Comparison of ENCODE assay signal across 8 cellular contexts in the genomic region with DNA sequence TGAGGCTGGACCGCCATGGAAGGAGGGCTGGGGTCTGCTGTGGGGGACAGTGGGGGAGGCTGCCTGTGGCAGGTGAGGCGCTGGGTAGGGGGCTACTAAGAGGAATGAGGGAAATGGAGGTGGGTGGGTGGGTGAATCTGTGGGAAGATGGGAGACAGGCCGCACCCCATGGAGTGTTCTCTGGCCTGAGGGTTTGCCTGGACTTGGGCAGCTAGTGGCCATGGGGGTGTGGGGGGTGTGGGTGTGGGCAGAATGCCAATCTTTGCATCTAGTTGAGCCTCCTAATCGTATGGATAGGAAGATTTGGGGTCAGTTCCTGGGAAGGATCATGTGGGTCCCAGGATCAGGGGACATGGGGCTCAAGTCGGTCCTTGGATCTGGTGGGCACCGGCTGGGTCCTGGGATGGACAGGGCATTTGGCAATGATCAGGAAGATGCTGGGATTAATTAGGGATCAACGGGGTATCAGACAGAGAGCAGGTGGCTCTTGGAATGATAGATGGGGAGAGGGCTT. TPM values are rescaled to one million over a fixed set of nuclear protein-coding genes. Genes with fewer than 3 reads are reported as not detected.
DNase-seq lines count a peak whose midpoint lies in the region; ATAC-seq and TF ChIP-seq lines count a peak whose summit lies in the region.

No MANE protein-coding gene starts in this region.

- no peaks in the 10 kb centered on the region for H3K36me3 ChIP-seq in BE2C
- H3K36me3 ChIP-seq in naive thymus-derived CD4-positive, alpha-beta T cell (ENCODE audit: control insufficient read depth in 2 of 3, insufficient read depth in 3 of 3, low read length in 3 of 3) = peaks cover 0 to 26% (median 0%) of the 10 kb centered on the region in 3 experiments

- no peaks in the 10 kb centered on the region for H3K4me1 ChIP-seq in BE2C
- peaks cover 13 to 29% of the 10 kb centered on the region in 2 donors for H3K4me1 ChIP-seq in naive thymus-derived CD4-positive, alpha-beta T cell (ENCODE audit: control insufficient read depth in 2 of 2, insufficient read depth in 2 of 2, low read length in 2 of 2)

- peak overlapping the region; percentile 80 for H3K4me3 ChIP-seq in BE2C (ENCODE audit: low read depth, low read length)
- H3K4me3 ChIP-seq in naive thymus-derived CD4-positive, alpha-beta T cell (ENCODE audit: low read length) = peak overlapping the region; percentile 97

- TF ChIP-seq CTCF in BE2C (IDR thresholded peaks at IDR 0.05; ENCODE audit: low read depth, low read length) (no peak), omental fat pad (IDR thresholded peaks at IDR 0.05) (no peak)

- H3K9me3 ChIP-seq in BE2C = no peaks in the 10 kb centered on the region
- H3K9me3 ChIP-seq in naive thymus-derived CD4-positive, alpha-beta T cell (ENCODE audit: control insufficient read depth in 2 of 3, low read length in 3 of 3) = no peaks in the 10 kb centered on the region

- peaks cover 0 to 1% (median 0%) of the 10 kb centered on the region in 11 donors for H3K9me3 Mint-ChIP-seq in naive thymus-derived CD4-positive, alpha-beta T cell

- peak overlapping the region; percentile 85 to 97 (median 94) for H3K4me3 Mint-ChIP-seq in naive thymus-derived CD4-positive, alpha-beta T cell

- no peaks in the 10 kb centered on the region for H3K27me3 Mint-ChIP-seq in naive thymus-derived CD4-positive, alpha-beta T cell

- ATAC-seq in naive thymus-derived CD4-positive, alpha-beta T cell = no peak
- ATAC-seq in GM21528 (IDR thresholded peaks at IDR 0.05; ENCODE audit: low FRiP score, unreplicated experiment) (no peak), omental fat pad (ENCODE audit: low FRiP score) (no peak)

- H3K27ac ChIP-seq in cingulate gyrus (ENCODE audit: low read depth, low read length) = peak overlapping the region; percentile 83
- H3K27ac ChIP-seq in naive thymus-derived CD4-positive, alpha-beta T cell (ENCODE audit: low read depth, low read length) = peak overlapping the region; percentile 89

- CTCF ChIA-PET in naive thymus-derived CD4-positive, alpha-beta T cell (lab: Charles Lee) = no interaction called here

- H3K4me1 Mint-ChIP-seq in naive thymus-derived CD4-positive, alpha-beta T cell = peaks cover 23 to 45% (median 39%) of the 10 kb centered on the region in 7 donors

- H3K27me3 ChIP-seq in BE2C = no peaks in the 10 kb centered on the region
- no peaks in the 10 kb centered on the region for H3K27me3 ChIP-seq in naive thymus-derived CD4-positive, alpha-beta T cell (ENCODE audit: control insufficient read depth in 2 of 2, insufficient read depth in 2 of 2, low read length in 2 of 2)

- no peak for TF ChIP-seq RAD21 in Ishikawa (IDR thresholded peaks at IDR 0.05; ENCODE audit: low read depth)

- intact Hi-C loops in naive thymus-derived CD4-positive, alpha-beta T cell (cut with micrococcal nuclease) = no loop called here

- TF ChIP-seq EP300 in Ishikawa (IDR thresholded peaks at IDR 0.05; ENCODE audit: borderline replicate concordance) = no peak

- DNase-seq in BE2C = no peak
- peak in 3 of 9 donors; percentile 9 to 14 (median 13) for DNase-seq in naive thymus-derived CD4-positive, alpha-beta T cell
- DNase-seq in NCI-H226 = no peak
- no peak for DNase-seq in NCI-H526 treated with DMSO at 0.1 percent for 48 hours (lab: John Stamatoyannopoulos, UW)
- no peak for DNase-seq in omental fat pad (ENCODE audit: low spot score)

- POLR2A ChIA-PET in naive thymus-derived CD4-positive, alpha-beta T cell (lab: Charles Lee) = interaction anchor here (0.6 to 3.1 kb wide), 14 partner anchors 10 to 447 kb away, joined by 3 to 17 read pairs (median 4); a partner anchor contains a TSS

- peak overlapping the region; percentile 71 to 96 (median 93) for H3K27ac Mint-ChIP-seq in naive thymus-derived CD4-positive, alpha-beta T cell

- peaks cover 0 to 4% (median 0%) of the 10 kb centered on the region in 5 donors for H3K36me3 Mint-ChIP-seq in naive thymus-derived CD4-positive, alpha-beta T cell

TF ChIP-seq in Ishikawa, 13 proteins besides CTCF, POLR2A, EP300 and RAD21:
- no peak for TF ChIP-seq ZBTB7A (IDR thresholded peaks at IDR 0.05; ENCODE audit: low read depth)
- TF ChIP-seq YY1 (IDR thresholded peaks at IDR 0.05; ENCODE audit: low read depth) = no peak
- TF ChIP-seq NFIC (IDR thresholded peaks at IDR 0.05) = peak; percentile 48; the same call in 1 of the 2 replicates
- TF ChIP-seq, protein P1, sequence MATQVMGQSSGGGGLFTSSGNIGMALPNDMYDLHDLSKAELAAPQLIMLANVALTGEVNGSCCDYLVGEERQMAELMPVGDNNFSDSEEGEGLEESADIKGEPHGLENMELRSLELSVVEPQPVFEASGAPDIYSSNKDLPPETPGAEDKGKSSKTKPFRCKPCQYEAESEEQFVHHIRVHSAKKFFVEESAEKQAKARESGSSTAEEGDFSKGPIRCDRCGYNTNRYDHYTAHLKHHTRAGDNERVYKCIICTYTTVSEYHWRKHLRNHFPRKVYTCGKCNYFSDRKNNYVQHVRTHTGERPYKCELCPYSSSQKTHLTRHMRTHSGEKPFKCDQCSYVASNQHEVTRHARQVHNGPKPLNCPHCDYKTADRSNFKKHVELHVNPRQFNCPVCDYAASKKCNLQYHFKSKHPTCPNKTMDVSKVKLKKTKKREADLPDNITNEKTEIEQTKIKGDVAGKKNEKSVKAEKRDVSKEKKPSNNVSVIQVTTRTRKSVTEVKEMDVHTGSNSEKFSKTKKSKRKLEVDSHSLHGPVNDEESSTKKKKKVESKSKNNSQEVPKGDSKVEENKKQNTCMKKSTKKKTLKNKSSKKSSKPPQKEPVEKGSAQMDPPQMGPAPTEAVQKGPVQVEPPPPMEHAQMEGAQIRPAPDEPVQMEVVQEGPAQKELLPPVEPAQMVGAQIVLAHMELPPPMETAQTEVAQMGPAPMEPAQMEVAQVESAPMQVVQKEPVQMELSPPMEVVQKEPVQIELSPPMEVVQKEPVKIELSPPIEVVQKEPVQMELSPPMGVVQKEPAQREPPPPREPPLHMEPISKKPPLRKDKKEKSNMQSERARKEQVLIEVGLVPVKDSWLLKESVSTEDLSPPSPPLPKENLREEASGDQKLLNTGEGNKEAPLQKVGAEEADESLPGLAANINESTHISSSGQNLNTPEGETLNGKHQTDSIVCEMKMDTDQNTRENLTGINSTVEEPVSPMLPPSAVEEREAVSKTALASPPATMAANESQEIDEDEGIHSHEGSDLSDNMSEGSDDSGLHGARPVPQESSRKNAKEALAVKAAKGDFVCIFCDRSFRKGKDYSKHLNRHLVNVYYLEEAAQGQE (IDR thresholded peaks at IDR 0.05; ENCODE audit: low read depth) = no peak
- no peak for TF ChIP-seq TAF1 (IDR thresholded peaks at IDR 0.05; ENCODE audit: low read depth)
- TF ChIP-seq, protein P2, sequence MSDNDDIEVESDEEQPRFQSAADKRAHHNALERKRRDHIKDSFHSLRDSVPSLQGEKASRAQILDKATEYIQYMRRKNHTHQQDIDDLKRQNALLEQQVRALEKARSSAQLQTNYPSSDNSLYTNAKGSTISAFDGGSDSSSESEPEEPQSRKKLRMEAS (IDR thresholded peaks at IDR 0.05) = no peak
- no peak for TF ChIP-seq TEAD4 (IDR thresholded peaks at IDR 0.05)
- no peak for TF ChIP-seq CEBPB (IDR thresholded peaks at IDR 0.05)
- no peak for TF ChIP-seq FOXM1 (IDR thresholded peaks at IDR 0.05; ENCODE audit: borderline replicate concordance, low read depth)
TF ChIP-seq in Ishikawa: peak in this region for 1.

RNA-seq across cellular contexts. Expression of a gene that starts 0.5 kb away (rescaled TPM):
- polyA plus RNA-seq in BE2C (2012; ENCODE audit: insufficient read depth, insufficient read length, low read depth) = 13.5 TPM
- total RNA-seq in naive thymus-derived CD4-positive, alpha-beta T cell = 10 to 100 TPM; 21.2 to 70.3 (median 25.7) TPM
- polyA plus RNA-seq in naive thymus-derived CD4-positive, alpha-beta T cell = 10 to 100 TPM; 63.2 to 74.2 TPM
- 10 to 100 TPM; 23.6 to 40.6 (median 30.8) TPM for total RNA-seq in omental fat pad

RNA-seq across cellular contexts. Expression of a gene that starts 21.1 kb away (rescaled TPM):
- 8.3 TPM for polyA plus RNA-seq in BE2C (2012; ENCODE audit: insufficient read depth, insufficient read length, low read depth)
- total RNA-seq in naive thymus-derived CD4-positive, alpha-beta T cell = 10 to 100 TPM in 1 of 5 experiments, 1 to 10 TPM in 4; 1.1 to 11.7 (median 1.6) TPM
- 1 to 10 TPM in 1 of 2 donors, under 1 TPM in 1; 0.93 to 1.1 TPM for polyA plus RNA-seq in naive thymus-derived CD4-positive, alpha-beta T cell
- 10 to 100 TPM in 1 of 4 donors, 1 to 10 TPM in 3; 4.2 to 12.0 (median 7.5) TPM for total RNA-seq in omental fat pad

RNA-seq across cellular contexts. Expression of a gene that starts 34.4 kb away (rescaled TPM):
- polyA plus RNA-seq in BE2C (2012; ENCODE audit: insufficient read depth, insufficient read length, low read depth) = 442 TPM
- 100 to 1,000 TPM; 222 to 488 (median 270) TPM for total RNA-seq in naive thymus-derived CD4-positive, alpha-beta T cell
- 100 to 1,000 TPM; 133 to 200 TPM for polyA plus RNA-seq in naive thymus-derived CD4-positive, alpha-beta T cell
- total RNA-seq in omental fat pad = 100 to 1,000 TPM; 112 to 226 (median 139) TPM

RNA-seq across cellular contexts. Expression of a gene that starts 48.3 kb away (rescaled TPM):
- polyA plus RNA-seq in BE2C (2012; ENCODE audit: insufficient read depth, insufficient read length, low read depth) = 24.4 TPM
- 10 to 100 TPM; 22.7 to 51.2 (median 34.7) TPM for total RNA-seq in naive thymus-derived CD4-positive, alpha-beta T cell
- polyA plus RNA-seq in naive thymus-derived CD4-positive, alpha-beta T cell = 10 to 100 TPM; 37.6 to 57.7 TPM
- total RNA-seq in omental fat pad = 10 to 100 TPM; 20.9 to 43.1 (median 30.7) TPM
